In genomic region chr1:182650678-182651669, GRCh38 we compare ENCODE assay signal across 17 cellular contexts. TPM values are rescaled to one million over a fixed set of nuclear protein-coding genes. Genes with fewer than 3 reads are reported as not detected.
DNase-seq lines count a peak whose midpoint lies in the region; ATAC-seq and TF ChIP-seq lines count a peak whose summit lies in the region.
"Had no signal": no experiment of that assay in that cellular context is flagged by ENCODE, and none has a peak within 500 bp of the region (broad histone marks: within the 10 kb centered on the region; RNA-seq: fewer than 3 reads in every experiment).

No MANE protein-coding gene starts in this region.

- no peak overlapping the region for H2AFZ ChIP-seq in MM.1S (ENCODE audit: low read length)
- H2AFZ ChIP-seq: GM23248 had no signal

- DNase-seq in stimulated activated naive CD8-positive, alpha-beta T cell treated with anti-CD3 and anti-CD28 coated beads, Interleukin-15, amount 100 ng/mL, for 72 hours, result no peak
- no peak for DNase-seq in stimulated activated naive CD8-positive, alpha-beta T cell treated with anti-CD3 and anti-CD28 coated beads, Interleukin-15, Interleukin-2, amounts not matched to agents 100 U/mL and 50 U/mL, for 24 hours
- DNase-seq in MM.1S (peak; percentile 5), germinal center (ENCODE audit: low spot score) (peak; percentile 44), AML-193 (lab: John Stamatoyannopoulos, UW) (no peak), MG63 (no peak)
- no peak for DNase-seq in effector CD8-positive, alpha-beta T cell (lab: John Stamatoyannopoulos, UW)
- DNase-seq: GM23248, NCI-H1417 treated with DMSO at 0.1 percent for 48 hours, NCI-H2029 treated with DMSO at 0.1 percent for 48 hours, NCI-H2171 treated with DMSO at 0.1 percent for 48 hours, NCI-H446 treated with DMSO at 0.1 percent for 48 hours had no signal

- H3K4me2 ChIP-seq in MM.1S (ENCODE audit: low read depth, low read length), result no peak overlapping the region
- H3K4me2 ChIP-seq: KMS-11 had no signal

- no peaks in the 10 kb centered on the region for H3F3A ChIP-seq in MM.1S (ENCODE audit: insufficient read depth, low read length)

- no peak overlapping the region for H3K9ac ChIP-seq in MM.1S (ENCODE audit: low read length)
- H3K9ac ChIP-seq: GM23248, KMS-11 had no signal

- H3K27ac ChIP-seq in MM.1S (ENCODE audit: low read length), result no peak overlapping the region
- H3K27ac ChIP-seq: C4-2B, GM23248, KMS-11, SJSA1 had no signal

- H3K4me1 Mint-ChIP-seq in stimulated activated naive CD8-positive, alpha-beta T cell treated with anti-CD3 and anti-CD28 coated beads, Interleukin-15, amount 100 ng/mL, for 72 hours, result peaks cover 14% of the 10 kb centered on the region

- H3K9me3 ChIP-seq in MM.1S (replicated peaks; ENCODE audit: insufficient read depth, low read length), result no peaks in the 10 kb centered on the region
- H3K9me3 ChIP-seq in MG63, result no peaks in the 10 kb centered on the region
- H3K9me3 ChIP-seq: SJSA1 had no signal

- no peaks in the 10 kb centered on the region for H3K36me3 ChIP-seq in MM.1S (replicated peaks; ENCODE audit: insufficient read depth, low read length)
- no peaks in the 10 kb centered on the region for H3K36me3 ChIP-seq in MG63
- H3K36me3 ChIP-seq: SJSA1 had no signal

- no peak for TF ChIP-seq CTCF in MM.1S (IDR thresholded peaks at IDR 0.05; ENCODE audit: low read length)

- no peak overlapping the region for H3K27ac Mint-ChIP-seq in stimulated activated naive CD8-positive, alpha-beta T cell treated with anti-CD3 and anti-CD28 coated beads, Interleukin-15, amount 100 ng/mL, for 72 hours

- ATAC-seq in stimulated activated naive CD8-positive, alpha-beta T cell treated with anti-CD3 and anti-CD28 coated beads, Interleukin-15, amount 100 ng/mL, for 72 hours, result peak; percentile 64
- ATAC-seq in stimulated activated naive CD8-positive, alpha-beta T cell treated with anti-CD3 and anti-CD28 coated beads, Interleukin-15, Interleukin-2, amounts not matched to agents 100 U/mL and 50 U/mL, for 24 hours, result no peak
- no peak for ATAC-seq in GM18519 (IDR thresholded peaks at IDR 0.05; ENCODE audit: low FRiP score, unreplicated experiment)
- ATAC-seq: HCT116 had no signal

- no peak overlapping the region for H3K4me3 ChIP-seq in MM.1S (ENCODE audit: low read length)
- H3K4me3 ChIP-seq in MG63, result no peak overlapping the region
- H3K4me3 ChIP-seq: GM23248, SJSA1 had no signal

- H3K27me3 ChIP-seq in MM.1S (replicated peaks; ENCODE audit: insufficient read depth, low read length) (no peaks in the 10 kb centered on the region), MG63 (no peaks in the 10 kb centered on the region)
- H3K27me3 ChIP-seq: SJSA1 had no signal

- H3K9me2 ChIP-seq in MM.1S (replicated peaks; ENCODE audit: insufficient read depth, low read length), result no peaks in the 10 kb centered on the region

- H3K27me3 Mint-ChIP-seq in stimulated activated naive CD8-positive, alpha-beta T cell treated with anti-CD3 and anti-CD28 coated beads, Interleukin-15, amount 100 ng/mL, for 72 hours, result peaks cover 11% of the 10 kb centered on the region

- H3K4me1 ChIP-seq in MM.1S (ENCODE audit: low read length), result no peaks in the 10 kb centered on the region
- H3K4me1 ChIP-seq: SJSA1 had no signal

- no peaks in the 10 kb centered on the region for H3K79me2 ChIP-seq in MM.1S (ENCODE audit: low read length)

- H3K4me3 Mint-ChIP-seq in stimulated activated naive CD8-positive, alpha-beta T cell treated with anti-CD3 and anti-CD28 coated beads, Interleukin-15, amount 100 ng/mL, for 72 hours, result no peak overlapping the region

- H3K9me3 Mint-ChIP-seq in stimulated activated naive CD8-positive, alpha-beta T cell treated with anti-CD3 and anti-CD28 coated beads, Interleukin-15, amount 100 ng/mL, for 72 hours, result no peaks in the 10 kb centered on the region

- H4K20me1 ChIP-seq in MM.1S (ENCODE audit: insufficient read depth, low read length), result no peaks in the 10 kb centered on the region

RNA-seq across cellular contexts. Expression of gene RGS8, which starts 33.4 kb away (rescaled TPM):
- not detected in 2 replicates for total RNA-seq in MG63 (2014; rRNA removed; shearing (Covaris generic); ENCODE audit: low replicate concordance)
- total RNA-seq: GM23248 had no signal

RNA-seq across cellular contexts. Expression of gene RGS16, which starts 46.8 kb away (rescaled TPM):
- 0.40 TPM in 1 of 2 replicates, not detected in the other for total RNA-seq in MG63 (2014; rRNA removed; shearing (Covaris generic); ENCODE audit: low replicate concordance)

Comparison
In these comparisons a context has a peak if more than half of its experiments do, and no peak if none do; other contexts are left out.
1. DNase-seq: peak in MM.1S (single experiment) and germinal center (single experiment); none in stimulated activated naive CD8-positive, alpha-beta T cell treated with anti-CD3 and anti-CD28 coated beads, Interleukin-15, amount 100 ng/mL, for 72 hours (0 of 2), stimulated activated naive CD8-positive, alpha-beta T cell treated with anti-CD3 and anti-CD28 coated beads, Interleukin-15, Interleukin-2, amounts not matched to agents 100 U/mL and 50 U/mL, for 24 hours (single experiment), AML-193 (0 of 2), MG63 (single experiment) and effector CD8-positive, alpha-beta T cell (single experiment).